Comparison of ENCODE assay signal across 8 cellular contexts in the genomic region with DNA sequence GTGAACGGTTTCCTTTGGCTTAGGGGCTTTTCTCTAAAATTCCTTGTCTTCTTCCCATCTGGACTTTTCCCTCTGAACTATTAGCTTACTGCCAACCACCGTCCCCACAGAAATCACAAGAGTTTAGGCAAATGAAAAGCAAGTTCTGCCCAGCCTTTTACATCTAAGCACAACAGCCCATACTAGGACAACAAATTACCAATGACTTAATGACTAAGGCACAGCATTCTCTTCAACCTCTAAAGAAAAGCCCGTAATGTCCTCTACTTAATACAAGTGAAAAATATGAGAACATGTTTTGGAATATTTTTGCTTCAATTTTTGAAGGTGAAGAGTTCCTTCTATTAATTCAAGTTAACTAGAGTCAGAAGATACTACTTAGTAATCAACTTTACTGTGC. TPM values are rescaled to one million over a fixed set of nuclear protein-coding genes. Genes with fewer than 3 reads are reported as not detected.
DNase-seq lines count a peak whose midpoint lies in the region; ATAC-seq, FAIRE-seq and TF ChIP-seq lines count a peak whose summit lies in the region.

No MANE protein-coding gene starts in this region.

- no peak overlapping the region for H2AFZ ChIP-seq in GM12878 (ENCODE audit: control insufficient read depth, low read depth, low read length)

- TF ChIP-seq CTCF in heart right ventricle (IDR thresholded peaks at IDR 0.05) (no peak), GM12878 (IDR thresholded peaks at IDR 0.05 in 2 of 3, conservative IDR thresholded peaks at IDR 0.05 in 1 of 3; ENCODE audit: control insufficient read depth in 2 of 3, extremely low read depth in 1 of 3, insufficient read depth in 1 of 3, low read depth in 3 of 3, low read length in 3 of 3) (no peak), GM13977 (IDR thresholded peaks at IDR 0.05; ENCODE audit: extremely low read depth, insufficient read depth, missing control alignments) (no peak), GM10248 (IDR thresholded peaks at IDR 0.05; ENCODE audit: control extremely low read depth, extremely low read depth, low read depth, missing control alignments) (no peak)

- peak overlapping the region; percentile 98 for H3K27ac Mint-ChIP-seq in memory B cell

- TF ChIP-seq EP300 in GM12878 (IDR thresholded peaks at IDR 0.05; ENCODE audit: borderline replicate concordance in 1 of 2, control insufficient read depth in 1 of 2, low read depth in 2 of 2, low read length in 2 of 2), result no peak

- DNase-seq in heart right ventricle (no peak), left cardiac atrium (no peak), GM12878 (ENCODE audit: low read depth, low spot score) (no peak), memory B cell (ENCODE audit: low spot score in 2 of 2) (no peak), GM13977 (ENCODE audit: low spot score) (no peak), NCI-H510A treated with DMSO at 0.1 percent for 48 hours (lab: John Stamatoyannopoulos, UW) (no peak), GM10248 (ENCODE audit: extremely low spot score) (no peak)

- H3K9me3 ChIP-seq in heart right ventricle (no peaks in the 10 kb centered on the region), GM12878 (replicated peaks; ENCODE audit: control insufficient read depth, insufficient read depth, low read length) (no peaks in the 10 kb centered on the region)

- TSS peak; percentile 67 for BruUV-seq in GM12878 (replicated peaks; lab: Mats Ljungman, UMichigan)

- POLR2A ChIA-PET in GM12878 (lab: Charles Lee) (interaction anchor here (0.7 to 4.9 kb wide), 8 partner anchors 10 to 437 kb away, joined by 3 to 28 read pairs (median 4); a partner anchor contains a TSS), GM10248 (lab: Yijun Ruan, JAX) (no interaction called here)

- no peak for ATAC-seq in heart right ventricle
- ATAC-seq in left cardiac atrium, result no peak
- ATAC-seq in GM12878, result no peak
- ATAC-seq in memory B cell (ENCODE audit: low read depth), result no peak

- peaks cover 56% of the 10 kb centered on the region for H3K79me2 ChIP-seq in GM12878 (ENCODE audit: control insufficient read depth, insufficient read depth, low read length)

- 22 to 34% methylated on average over 3 of the region's 3 CpGs for WGBS in heart right ventricle, 2 donors
- 0% methylated on average over 3 of the region's 3 CpGs for WGBS in GM12878 (ENCODE audit: insufficient coverage, insufficient replicate concordance, low lambda C conversion rate, missing lambda C conversion rate)
- WGBS in urinary bladder, result 29% methylated on average over 3 of the region's 3 CpGs

- SMC1A ChIA-PET in GM12878 (lab: Charles Lee; ENCODE audit: uncharacterized antibody, unreplicated experiment), result interaction anchor here (1.3 to 3.9 kb wide), 5 partner anchors 11 to 90 kb away, joined by 3 to 33 read pairs (median 5); no protein-coding TSS in a partner anchor

- H3K27ac ChIP-seq in heart right ventricle (peak overlapping the region in 9 of 10 donors; percentile 90 to 99 (median 98)), GM12878 (ENCODE audit: control insufficient read depth, insufficient read depth) (peak overlapping the region; percentile 92), urinary bladder (ENCODE audit: low read depth) (no peak overlapping the region)

- intact Hi-C loops in heart right ventricle (cut with DNase I) (loop anchor here in 1 of 10 donors (5.0 kb wide), 1 partner anchor 37 kb away; no protein-coding TSS in a partner anchor), left cardiac atrium (cut with DNase I) (no loop called here), GM12878 (cut with micrococcal nuclease; ENCODE audit: unreplicated experiment) (loop anchor here (2.0 to 10.0 kb wide), 2 partner anchors 53 to 601 kb away; a partner anchor contains a TSS)

- no peaks in the 10 kb centered on the region for H4K20me1 ChIP-seq in GM12878 (ENCODE audit: control insufficient read depth, insufficient read depth)

- H3K27me3 Mint-ChIP-seq in memory B cell, result no peaks in the 10 kb centered on the region

- RAD21 ChIA-PET in GM12878 (lab: Charles Lee; ENCODE audit: unreplicated experiment), result interaction anchor here (0.9 to 3.1 kb wide), 6 partner anchors 11 to 437 kb away, joined by 3 to 12 read pairs (median 4); no protein-coding TSS in a partner anchor

- H3K27me3 ChIP-seq in heart right ventricle (no peaks in the 10 kb centered on the region), GM12878 (replicated peaks in 1 of 2; ENCODE audit: control insufficient read depth in 2 of 2, insufficient read depth in 2 of 2, low read length in 1 of 2) (no peaks in the 10 kb centered on the region)

- H3K9me3 Mint-ChIP-seq in memory B cell, result no peaks in the 10 kb centered on the region

- peaks cover 2 to 42% (median 34%) of the 10 kb centered on the region in 9 donors for H3K4me1 ChIP-seq in heart right ventricle
- H3K4me1 ChIP-seq in GM12878 (ENCODE audit: control insufficient read depth, insufficient read depth, low read length), result no peaks in the 10 kb centered on the region
- H3K4me1 ChIP-seq in urinary bladder (ENCODE audit: insufficient read depth), result no peaks in the 10 kb centered on the region

- FAIRE-seq in GM12878 (lab: Jason Lieb, UNC), result no peak

- H3K36me3 Mint-ChIP-seq in memory B cell, result peaks cover 9% of the 10 kb centered on the region

- peaks cover 21% of the 10 kb centered on the region for H3K4me1 Mint-ChIP-seq in memory B cell

- H3K9ac ChIP-seq in GM12878 (ENCODE audit: control insufficient read depth, insufficient read depth, low read length), result peak overlapping the region; percentile 95

- no peak for TF ChIP-seq RAD21 in GM12878 (IDR thresholded peaks at IDR 0.05; ENCODE audit: insufficient read depth, low read depth, low read length)

- CTCF ChIA-PET in GM12878 (lab: Yijun Ruan, JAX), result interaction anchor here (1.3 to 1.9 kb wide), 5 partner anchors 40 to 591 kb away, joined by 3 to 9 read pairs (median 4); no protein-coding TSS in a partner anchor
- CTCF ChIA-PET in GM10248 (lab: Yijun Ruan, JAX), result interaction anchor here (1.2 to 2.9 kb wide), 3 partner anchors 11 to 130 kb away, joined by 3 to 16 read pairs (median 3); no protein-coding TSS in a partner anchor

- no peak for TF ChIP-seq POLR2A in GM12878 (IDR thresholded peaks at IDR 0.05; ENCODE audit: low read depth, low read length)

- H3K36me3 ChIP-seq in heart right ventricle (no peaks in the 10 kb centered on the region), GM12878 (ENCODE audit: control insufficient read depth in 2 of 2, insufficient read depth in 2 of 2, low read length in 1 of 2) (no peaks in the 10 kb centered on the region), urinary bladder (ENCODE audit: insufficient read depth) (no peaks in the 10 kb centered on the region)

- H3K4me3 ChIP-seq in heart right ventricle (peak overlapping the region in 9 of 10 donors; percentile 72 to 99 (median 93)), GM12878 (peak overlapping the region; percentile 84), urinary bladder (ENCODE audit: low read depth, low read length) (peak overlapping the region; percentile 12)

- in situ Hi-C loops in GM12878 (cut with MboI) (no loop called here), GM13977 (cut with MboI; ENCODE audit: low pct_unique_long_range_greater_than_20kb, low sequenced_read_pairs, unreplicated experiment) (no loop called here)

- peak overlapping the region; percentile 88 for H3K4me3 Mint-ChIP-seq in memory B cell

- H3K4me2 ChIP-seq in GM12878 (ENCODE audit: control insufficient read depth, insufficient read depth), result peak overlapping the region; percentile 85

RNA-seq across cellular contexts. Expression of a gene that starts 1.2 kb away (rescaled TPM):
- total RNA-seq in heart right ventricle, result 1 to 10 TPM; 5.4 to 7.5 (median 6.3) TPM
- polyA plus RNA-seq in heart right ventricle, result 1 to 10 TPM; 2.1 to 3.9 TPM
- total RNA-seq in left cardiac atrium, result 1 to 10 TPM; 5.4 to 7.8 TPM
- 35.8 and 37.5 TPM in 2 replicates for total RNA-seq in GM12878 (2013; cell fraction: nucleolus; rRNA removed)
- 12.8 and 15.6 TPM in 2 replicates for total RNA-seq in GM12878 (2014; rRNA removed)
- total RNA-seq in GM12878 (2014; rRNA removed; fragmentation: Illumina TruSeq; extraction: Trizol), result 11.4 and 12.2 TPM in 2 replicates
- 12.7 and 13.3 TPM in 2 replicates for total RNA-seq in GM12878 (2021)
- 9.4 TPM for polyA plus RNA-seq in GM12878 (2011; ENCODE audit: low read depth)
- polyA plus RNA-seq in GM12878 (2011; rRNA removed), result 29.2 and 32.5 TPM in 2 replicates
- 23.3 and 26.5 TPM in 2 replicates for polyA plus RNA-seq in GM12878 (2011; cell fraction: cytosol; rRNA removed)
- polyA plus RNA-seq in GM12878 (2011; cell fraction: nucleus; rRNA removed), result 31.1 and 48.9 TPM in 2 replicates
- polyA plus RNA-seq in GM12878 (2012), result 11.2 and 14.0 TPM in 2 replicates
- polyA plus RNA-seq in GM12878 (2014; fragmentation: Illumina TruSeq; extraction: Trizol), result 14.3 and 14.5 TPM in 2 replicates
- polyA plus RNA-seq in GM12878 (2014; fragmentation: Nextera tagmentation; extraction: Ambion mirVana), result 1 to 10 TPM; 1.4 to 2.5 TPM
- polyA plus RNA-seq in GM12878 (2014; rRNA removed), result 13.0 and 13.2 TPM in 2 replicates
- polyA plus RNA-seq in GM12878 (2016; fragmentation: Nextera tagmentation; extraction: Ambion mirVana), result 1 to 10 TPM; 4.5 to 4.6 TPM
- 30.5 and 31.2 TPM in 2 replicates for polyA minus RNA-seq in GM12878 (2011; rRNA and poly(A)+ RNA removed)
- polyA minus RNA-seq in GM12878 (2011; cell fraction: cytosol; rRNA and poly(A)+ RNA removed), result 8.2 and 9.6 TPM in 2 replicates
- 13.8 and 19.0 TPM in 2 replicates for polyA minus RNA-seq in GM12878 (2011; cell fraction: nucleus; rRNA and poly(A)+ RNA removed)
- total RNA-seq in urinary bladder, result 14.2 TPM
- 8.1 TPM for polyA plus RNA-seq in urinary bladder

RNA-seq across cellular contexts. Expression of a gene that starts 21.7 kb away (rescaled TPM):
- total RNA-seq in heart right ventricle (10 to 100 TPM in 9 of 10 donors, 1 to 10 TPM in 1; 8.5 to 28.8 (median 20.4) TPM), left cardiac atrium (10 to 100 TPM; 12.5 to 17.2 TPM), GM12878 (2014; rRNA removed) (52.1 and 57.9 TPM in 2 replicates), GM12878 (2014; rRNA removed; fragmentation: Illumina TruSeq; extraction: Trizol) (66.7 and 71.3 TPM in 2 replicates), GM12878 (2021) (47.7 and 48.7 TPM in 2 replicates), urinary bladder (32.4 TPM)
- polyA plus RNA-seq in heart right ventricle (10 to 100 TPM in 1 of 2 donors, 1 to 10 TPM in 1; 5.0 to 16.6 TPM), GM12878 (2011; rRNA removed) (59.7 and 61.1 TPM in 2 replicates), GM12878 (2014; fragmentation: Illumina TruSeq; extraction: Trizol) (65.0 and 66.6 TPM in 2 replicates), GM12878 (2014; fragmentation: Nextera tagmentation; extraction: Ambion mirVana) (10 to 100 TPM; 13.7 to 27.6 TPM), GM12878 (2014; rRNA removed) (55.7 and 57.2 TPM in 2 replicates), GM12878 (2016; fragmentation: Nextera tagmentation; extraction: Ambion mirVana) (10 to 100 TPM; 31.4 to 33.3 TPM), urinary bladder (26.6 TPM)
- total RNA-seq in GM12878 (2013; cell fraction: nucleolus; rRNA removed), result 30.1 and 31.2 TPM in 2 replicates
- polyA plus RNA-seq in GM12878 (2011; ENCODE audit: low read depth), result 30.2 TPM
- polyA plus RNA-seq in GM12878 (2011; cell fraction: cytosol; rRNA removed), result 47.2 and 51.1 TPM in 2 replicates
- polyA plus RNA-seq in GM12878 (2011; cell fraction: nucleus; rRNA removed), result 20.2 and 27.6 TPM in 2 replicates
- polyA plus RNA-seq in GM12878 (2012), result 32.5 and 42.2 TPM in 2 replicates
- 53.8 and 63.4 TPM in 2 replicates for polyA minus RNA-seq in GM12878 (2011; rRNA and poly(A)+ RNA removed)
- polyA minus RNA-seq in GM12878 (2011; cell fraction: cytosol; rRNA and poly(A)+ RNA removed), result 15.1 and 19.5 TPM in 2 replicates
- polyA minus RNA-seq in GM12878 (2011; cell fraction: nucleus; rRNA and poly(A)+ RNA removed), result 13.3 and 21.4 TPM in 2 replicates

RNA-seq across cellular contexts. Expression of a gene that starts 41.5 kb away (rescaled TPM):
- total RNA-seq in heart right ventricle, result 100 to 1,000 TPM; 101 to 142 (median 114) TPM
- polyA plus RNA-seq in heart right ventricle, result 100 to 1,000 TPM in 1 of 2 donors, 10 to 100 TPM in 1; 61.5 to 151 TPM
- 100 to 1,000 TPM in 1 of 2 donors, 10 to 100 TPM in 1; 86.6 to 109 TPM for total RNA-seq in left cardiac atrium
- total RNA-seq in GM12878 (2013; cell fraction: nucleolus; rRNA removed), result 108 and 136 TPM in 2 replicates
- total RNA-seq in GM12878 (2014; rRNA removed), result 179 and 190 TPM in 2 replicates
- 104 and 111 TPM in 2 replicates for total RNA-seq in GM12878 (2014; rRNA removed; fragmentation: Illumina TruSeq; extraction: Trizol)
- total RNA-seq in GM12878 (2021), result 120 and 127 TPM in 2 replicates
- 70.6 TPM for polyA plus RNA-seq in GM12878 (2011; ENCODE audit: low read depth)
- 68.5 and 132 TPM in 2 replicates for polyA plus RNA-seq in GM12878 (2011; rRNA removed)
- polyA plus RNA-seq in GM12878 (2011; cell fraction: cytosol; rRNA removed), result 195 and 247 TPM in 2 replicates
- 168 and 195 TPM in 2 replicates for polyA plus RNA-seq in GM12878 (2011; cell fraction: nucleus; rRNA removed)
- polyA plus RNA-seq in GM12878 (2012), result 91.5 and 110 TPM in 2 replicates
- polyA plus RNA-seq in GM12878 (2014; fragmentation: Illumina TruSeq; extraction: Trizol), result 65.4 and 96.1 TPM in 2 replicates
- 10 to 100 TPM; 52.4 to 78.6 TPM for polyA plus RNA-seq in GM12878 (2014; fragmentation: Nextera tagmentation; extraction: Ambion mirVana)
- 194 and 209 TPM in 2 replicates for polyA plus RNA-seq in GM12878 (2014; rRNA removed)
- polyA plus RNA-seq in GM12878 (2016; fragmentation: Nextera tagmentation; extraction: Ambion mirVana), result 100 to 1,000 TPM; 153 to 154 TPM
- polyA minus RNA-seq in GM12878 (2011; rRNA and poly(A)+ RNA removed), result 81.4 and 134 TPM in 2 replicates
- 31.9 and 41.0 TPM in 2 replicates for polyA minus RNA-seq in GM12878 (2011; cell fraction: cytosol; rRNA and poly(A)+ RNA removed)
- 33.0 and 70.1 TPM in 2 replicates for polyA minus RNA-seq in GM12878 (2011; cell fraction: nucleus; rRNA and poly(A)+ RNA removed)
- total RNA-seq in urinary bladder, result 52.2 TPM
- 122 TPM for polyA plus RNA-seq in urinary bladder

Comparison
In these comparisons a context has a peak if more than half of its experiments do, and no peak if none do; other contexts are left out.
1. H3K4me3 ChIP-seq: peak in every context shown above with its lines; median percentile 93 in heart right ventricle; 84 in GM12878; 12 in urinary bladder.